In genomic region chr22:48576333-48577013, GRCh38 we compare ENCODE assay signal across 9 cellular contexts.
DNase-seq lines count a peak whose midpoint lies in the region; ATAC-seq and TF ChIP-seq lines count a peak whose summit lies in the region.
"Had no signal": no experiment of that assay in that cellular context is flagged by ENCODE, and none has a peak within 500 bp of the region (broad histone marks: within the 10 kb centered on the region; RNA-seq: fewer than 3 reads in every experiment).

No MANE protein-coding gene starts in this region.

- peaks cover 16% of the 10 kb centered on the region for H3K4me1 Mint-ChIP-seq in nephron
- peaks cover 2% of the 10 kb centered on the region for H3K4me1 Mint-ChIP-seq in activated CD4-positive, alpha-beta T cell treated with anti-CD3 and anti-CD28 coated beads, Interleukin-2, amount 10 ng/mL, durations not matched to agents 7 days and 5 days
- H3K4me1 Mint-ChIP-seq: central memory CD8-positive, alpha-beta T cell had no signal

- H3K36me3 ChIP-seq in A673 (ENCODE audit: insufficient read depth, low read length, poor library complexity, severe bottlenecking) (peaks cover 7% of the 10 kb centered on the region), uterus (no peaks in the 10 kb centered on the region)

- in situ Hi-C loops in KBM-7 (cut with MboI; ENCODE audit: low pct_unique_long_range_greater_than_20kb, low sequenced_read_pairs), result no loop called here

- H3K27ac ChIP-seq in A673 (ENCODE audit: low read depth, low read length, poor library complexity, severe bottlenecking) (peak overlapping the region; percentile 84), uterus (no peak overlapping the region)

- peaks cover 22% of the 10 kb centered on the region for H3K4me1 ChIP-seq in A673 (ENCODE audit: insufficient read depth, low read length, poor library complexity, severe bottlenecking)
- no peaks in the 10 kb centered on the region for H3K4me1 ChIP-seq in uterus

- H3K4me3 ChIP-seq in A673 (ENCODE audit: low read depth, low read length, poor library complexity, severe bottlenecking), result peak overlapping the region; percentile 61
- peak overlapping the region in 1 of 2 donors; percentile 30 for H3K4me3 ChIP-seq in uterus

- intact Hi-C loops in A673 (cut with micrococcal nuclease; ENCODE audit: unreplicated experiment) (loop anchor here (5.0 to 10.0 kb wide), 3 partner anchors 88 to 731 kb away; no protein-coding TSS in a partner anchor), uterus (cut with DNase I; ENCODE audit: low total_unique reads) (no loop called here)

- peak overlapping the region in 1 of 3 experiments; percentile 27 for H3K4me3 Mint-ChIP-seq in nephron
- no peak overlapping the region for H3K4me3 Mint-ChIP-seq in activated CD4-positive, alpha-beta T cell treated with anti-CD3 and anti-CD28 coated beads, Interleukin-2, amount 10 ng/mL, durations not matched to agents 7 days and 5 days
- H3K4me3 Mint-ChIP-seq: central memory CD8-positive, alpha-beta T cell had no signal

- DNase-seq in A673 (ENCODE audit: low spot score) (peak; percentile 66), KBM-7 (peak; percentile 25), ecto neural progenitor cell (ENCODE audit: low spot score) (peak; percentile 82), uterus (no peak), HUDEP-2 (lab: John Stamatoyannopoulos, UW; ENCODE audit: unreplicated experiment in 76 of 76) (no peak)
- no peak for DNase-seq in activated CD4-positive, alpha-beta T cell treated with anti-CD3 and anti-CD28 coated beads, Interleukin-2, amount 10 ng/mL, durations not matched to agents 7 days and 5 days

- POLR2A ChIA-PET in A673 (lab: Charles Lee; ENCODE audit: low non-redundant PET), result no interaction called here
- POLR2A ChIA-PET in activated CD4-positive, alpha-beta T cell treated with anti-CD3 and anti-CD28 coated beads, Interleukin-2, amount 10 ng/mL, durations not matched to agents 7 days and 5 days (lab: Charles Lee), result no interaction called here

- no peaks in the 10 kb centered on the region for H3K36me3 Mint-ChIP-seq in nephron (ENCODE audit: low read depth)
- peaks cover 2% of the 10 kb centered on the region for H3K36me3 Mint-ChIP-seq in activated CD4-positive, alpha-beta T cell treated with anti-CD3 and anti-CD28 coated beads, Interleukin-2, amount 10 ng/mL, durations not matched to agents 7 days and 5 days (ENCODE audit: low read depth)

- H3K27me3 Mint-ChIP-seq in nephron (ENCODE audit: low read depth), result peaks cover 52% of the 10 kb centered on the region
- H3K27me3 Mint-ChIP-seq in activated CD4-positive, alpha-beta T cell treated with anti-CD3 and anti-CD28 coated beads, Interleukin-2, amount 10 ng/mL, durations not matched to agents 7 days and 5 days, result peaks cover 24% of the 10 kb centered on the region

- H3K9me3 ChIP-seq in A673 (ENCODE audit: low read depth, low read length, poor library complexity, severe bottlenecking), result peaks cover 5% of the 10 kb centered on the region
- no peaks in the 10 kb centered on the region for H3K9me3 ChIP-seq in uterus

- CTCF ChIA-PET in A673 (lab: Charles Lee), result interaction anchor here (0.6 kb wide), 1 partner anchor 9 kb away, joined by 4 read pairs; no protein-coding TSS in a partner anchor
- CTCF ChIA-PET in activated CD4-positive, alpha-beta T cell treated with anti-CD3 and anti-CD28 coated beads, Interleukin-2, amount 10 ng/mL, durations not matched to agents 7 days and 5 days (lab: Charles Lee), result no interaction called here

- TF ChIP-seq CTCF in A673 (conservative IDR thresholded peaks at IDR 0.05; ENCODE audit: low read depth, low read length) (peak; percentile 44; the same call in 1 of the 2 replicates), nephron (IDR thresholded peaks at IDR 0.05; ENCODE audit: unreplicated experiment in 3 of 3) (peak; percentile 72 to 83 (median 81)), uterus (IDR thresholded peaks at IDR 0.05) (peak in 2 of 4 experiments; percentile 44 to 74)

- H3K27me3 ChIP-seq in A673 (replicated peaks; ENCODE audit: insufficient read depth, low read depth, low read length, poor library complexity) (no peaks in the 10 kb centered on the region), uterus (no peaks in the 10 kb centered on the region)

- BruUV-seq in A673 (replicated peaks; lab: Mats Ljungman, UMichigan), result no TSS peak

- H3K27ac Mint-ChIP-seq in nephron, result no peak overlapping the region
- no peak overlapping the region for H3K27ac Mint-ChIP-seq in activated CD4-positive, alpha-beta T cell treated with anti-CD3 and anti-CD28 coated beads, Interleukin-2, amount 10 ng/mL, durations not matched to agents 7 days and 5 days

- no peak for TF ChIP-seq POLR2A in uterus (IDR thresholded peaks at IDR 0.05)

- peaks cover 10% of the 10 kb centered on the region for H3K9me3 Mint-ChIP-seq in nephron
- H3K9me3 Mint-ChIP-seq in activated CD4-positive, alpha-beta T cell treated with anti-CD3 and anti-CD28 coated beads, Interleukin-2, amount 10 ng/mL, durations not matched to agents 7 days and 5 days, result peaks cover 6% of the 10 kb centered on the region

- no peak for ATAC-seq in GM19035 (IDR thresholded peaks at IDR 0.05; ENCODE audit: unreplicated experiment)

Comparison
In these comparisons a context has a peak if more than half of its experiments do, and no peak if none do; other contexts are left out.
1. DNase-seq: peak in A673 (single experiment), KBM-7 (single experiment) and ecto neural progenitor cell (single experiment); none in uterus (0 of 2), activated CD4-positive, alpha-beta T cell treated with anti-CD3 and anti-CD28 coated beads, Interleukin-2, amount 10 ng/mL, durations not matched to agents 7 days and 5 days (single experiment) and HUDEP-2 (0 of 76).